ENCODE assay signal across 23 cellular contexts in genomic region chr10:19891429-19891828, GRCh38.
A peak's percentile ranks its signal among the peaks of the same experiment; 100 is the strongest.
DNase-seq lines count a peak whose midpoint lies in the region; ATAC-seq and TF ChIP-seq lines count a peak whose summit lies in the region.
"Had no signal": no experiment of that assay in that cellular context is flagged by ENCODE, and none has a peak within 500 bp of the region (broad histone marks: within the 10 kb centered on the region; RNA-seq: fewer than 3 reads in every experiment).

No MANE protein-coding gene starts in this region.

- no peak overlapping the region for H2AFZ ChIP-seq in neural cell (ENCODE audit: low read depth, low read length)

- ATAC-seq in Right ventricle myocardium superior (ENCODE audit: poor library complexity): peak; percentile 67
- no peak for ATAC-seq in stimulated activated naive B cell treated with anti-CD40 and anti-IgM and Interleukin-4, amounts not matched to agents 10 μg/mL and 1 μg/mL and 100 μg/mL, for 72 hours (replicated peaks)

- H3K4me1 ChIP-seq in right atrium auricular region (peaks cover 0 to 15% of the 10 kb centered on the region in 2 donors), HUES48 (ENCODE audit: control insufficient read depth, insufficient read depth, low read length) (peaks cover 18% of the 10 kb centered on the region), left ventricle myocardium inferior (peaks cover 28% of the 10 kb centered on the region)

- H3K36me3 ChIP-seq in right atrium auricular region (no peaks in the 10 kb centered on the region), HUES48 (ENCODE audit: control insufficient read depth, insufficient read depth, low read length) (no peaks in the 10 kb centered on the region), left ventricle myocardium inferior (no peaks in the 10 kb centered on the region), neural cell (ENCODE audit: insufficient read depth, low read length) (no peaks in the 10 kb centered on the region)

- no peak for DNase-seq in Right ventricle myocardium superior
- DNase-seq in right atrium auricular region (ENCODE audit: low spot score): no peak
- no peak for DNase-seq in left ventricle myocardium inferior
- DNase-seq in NCI-H2171 treated with DMSO at 0.1 percent for 48 hours (lab: John Stamatoyannopoulos, UW): no peak
- DNase-seq in A172 (ENCODE audit: low spot score): no peak
- DNase-seq in stimulated activated naive B cell treated with anti-CD40 and anti-IgM and Interleukin-4, amounts not matched to agents 10 μg/mL and 1 μg/mL and 100 μg/mL, for 72 hours: no peak
- DNase-seq: ACHN; CD4-positive, CD25-positive, alpha-beta regulatory T cell; DMS153; KBM-7; MV-4-11; NCI-H1105; NCI-H1436 treated with DMSO at 0.1 percent for 48 hours; NCI-H1930; NCI-H2107; NCI-H446 treated with DMSO at 0.1 percent for 48 hours; NCI-H526; RPMI8226; SHP77 treated with DMSO at 0.1 percent for 48 hours; SK-N-SH had no signal

- intact Hi-C loops in Right ventricle myocardium superior (cut with DNase I) (no loop called here), left ventricle myocardium inferior (cut with micrococcal nuclease) (no loop called here)

- no peaks in the 10 kb centered on the region for H3K4me1 Mint-ChIP-seq in stimulated activated naive B cell treated with anti-CD40 and anti-IgM and Interleukin-4, amounts not matched to agents 10 μg/mL and 1 μg/mL and 100 μg/mL, for 72 hours
- H3K4me1 Mint-ChIP-seq: CD4-positive, CD25-positive, alpha-beta regulatory T cell had no signal

- no peak overlapping the region for H3K9ac ChIP-seq in HUES48 (ENCODE audit: low read depth, low read length)
- no peak overlapping the region for H3K9ac ChIP-seq in neural cell (ENCODE audit: low read length)
- H3K9ac ChIP-seq: SK-N-SH had no signal

- H3K9me2 ChIP-seq in neural cell (ENCODE audit: insufficient read depth, low read length): no peaks in the 10 kb centered on the region
- H3K9me2 ChIP-seq: SK-N-SH had no signal

- H3K79me2 ChIP-seq in neural cell (replicated peaks; ENCODE audit: insufficient read depth, low read length): peaks cover 3% of the 10 kb centered on the region

- TF ChIP-seq EP300 in neural cell (conservative IDR thresholded peaks at IDR 0.05; ENCODE audit: poor library complexity, severe bottlenecking): no peak

- H3K4me3 Mint-ChIP-seq in stimulated activated naive B cell treated with anti-CD40 and anti-IgM and Interleukin-4, amounts not matched to agents 10 μg/mL and 1 μg/mL and 100 μg/mL, for 72 hours: no peak overlapping the region
- H3K4me3 Mint-ChIP-seq: CD4-positive, CD25-positive, alpha-beta regulatory T cell had no signal

- H3K27ac Mint-ChIP-seq in stimulated activated naive B cell treated with anti-CD40 and anti-IgM and Interleukin-4, amounts not matched to agents 10 μg/mL and 1 μg/mL and 100 μg/mL, for 72 hours: no peak overlapping the region
- H3K27ac Mint-ChIP-seq: CD4-positive, CD25-positive, alpha-beta regulatory T cell had no signal

- TF ChIP-seq CTCF in right atrium auricular region (IDR thresholded peaks at IDR 0.05) (no peak), left ventricle myocardium inferior (IDR thresholded peaks at IDR 0.05; ENCODE audit: borderline replicate concordance) (no peak), neural cell (IDR thresholded peaks at IDR 0.05; ENCODE audit: poor library complexity, severe bottlenecking) (no peak)

- H3K9me3 ChIP-seq in right atrium auricular region (no peaks in the 10 kb centered on the region), HUES48 (ENCODE audit: control insufficient read depth, insufficient read depth, low read length) (no peaks in the 10 kb centered on the region), left ventricle myocardium inferior (replicated peaks) (no peaks in the 10 kb centered on the region), neural cell (ENCODE audit: low read length) (no peaks in the 10 kb centered on the region)
- H3K9me3 ChIP-seq: SK-N-SH had no signal

- H3K4me3 ChIP-seq in right atrium auricular region (no peak overlapping the region), HUES48 (ENCODE audit: low read depth, low read length) (no peak overlapping the region), left ventricle myocardium inferior (peak overlapping the region; percentile 9), neural cell (ENCODE audit: low read length) (peak overlapping the region; percentile 5)

- no peaks in the 10 kb centered on the region for H3F3A ChIP-seq in neural cell (ENCODE audit: insufficient read depth, low read length, poor library complexity, severe bottlenecking)

- H3K36me3 Mint-ChIP-seq in stimulated activated naive B cell treated with anti-CD40 and anti-IgM and Interleukin-4, amounts not matched to agents 10 μg/mL and 1 μg/mL and 100 μg/mL, for 72 hours: no peaks in the 10 kb centered on the region
- H3K36me3 Mint-ChIP-seq: CD4-positive, CD25-positive, alpha-beta regulatory T cell had no signal

- H3K27me3 Mint-ChIP-seq in stimulated activated naive B cell treated with anti-CD40 and anti-IgM and Interleukin-4, amounts not matched to agents 10 μg/mL and 1 μg/mL and 100 μg/mL, for 72 hours: no peaks in the 10 kb centered on the region
- H3K27me3 Mint-ChIP-seq: CD4-positive, CD25-positive, alpha-beta regulatory T cell had no signal

- H3K27ac ChIP-seq in right atrium auricular region (no peak overlapping the region), HUES48 (ENCODE audit: low read depth, low read length) (peak overlapping the region; percentile 5), left ventricle myocardium inferior (replicated peaks) (peak overlapping the region; percentile 43), neural cell (ENCODE audit: low read length) (no peak overlapping the region)
- H3K27ac ChIP-seq: 22Rv1 had no signal

- H4K20me1 ChIP-seq in neural cell (ENCODE audit: insufficient read depth): no peaks in the 10 kb centered on the region

- peaks cover 0 to 3% of the 10 kb centered on the region in 2 donors for H3K9me3 Mint-ChIP-seq in stimulated activated naive B cell treated with anti-CD40 and anti-IgM and Interleukin-4, amounts not matched to agents 10 μg/mL and 1 μg/mL and 100 μg/mL, for 72 hours

- TF ChIP-seq RAD21 in neural cell (conservative IDR thresholded peaks at IDR 0.05): no peak

- H3K27me3 ChIP-seq in right atrium auricular region (no peaks in the 10 kb centered on the region), HUES48 (ENCODE audit: control insufficient read depth, insufficient read depth, low read length) (no peaks in the 10 kb centered on the region), left ventricle myocardium inferior (ENCODE audit: low read depth) (no peaks in the 10 kb centered on the region), neural cell (ENCODE audit: insufficient read depth, low read depth, low read length) (no peaks in the 10 kb centered on the region)

- H3K4me2 ChIP-seq in neural cell (ENCODE audit: low read length): no peak overlapping the region
- H3K4me2 ChIP-seq: SK-N-SH had no signal

TF ChIP-seq in neural cell, 6 proteins besides CTCF, POLR2A, EP300 and RAD21:
- TF ChIP-seq POLR2AphosphoS5 (IDR thresholded peaks at IDR 0.05): no peak
- TF ChIP-seq, protein P1, sequence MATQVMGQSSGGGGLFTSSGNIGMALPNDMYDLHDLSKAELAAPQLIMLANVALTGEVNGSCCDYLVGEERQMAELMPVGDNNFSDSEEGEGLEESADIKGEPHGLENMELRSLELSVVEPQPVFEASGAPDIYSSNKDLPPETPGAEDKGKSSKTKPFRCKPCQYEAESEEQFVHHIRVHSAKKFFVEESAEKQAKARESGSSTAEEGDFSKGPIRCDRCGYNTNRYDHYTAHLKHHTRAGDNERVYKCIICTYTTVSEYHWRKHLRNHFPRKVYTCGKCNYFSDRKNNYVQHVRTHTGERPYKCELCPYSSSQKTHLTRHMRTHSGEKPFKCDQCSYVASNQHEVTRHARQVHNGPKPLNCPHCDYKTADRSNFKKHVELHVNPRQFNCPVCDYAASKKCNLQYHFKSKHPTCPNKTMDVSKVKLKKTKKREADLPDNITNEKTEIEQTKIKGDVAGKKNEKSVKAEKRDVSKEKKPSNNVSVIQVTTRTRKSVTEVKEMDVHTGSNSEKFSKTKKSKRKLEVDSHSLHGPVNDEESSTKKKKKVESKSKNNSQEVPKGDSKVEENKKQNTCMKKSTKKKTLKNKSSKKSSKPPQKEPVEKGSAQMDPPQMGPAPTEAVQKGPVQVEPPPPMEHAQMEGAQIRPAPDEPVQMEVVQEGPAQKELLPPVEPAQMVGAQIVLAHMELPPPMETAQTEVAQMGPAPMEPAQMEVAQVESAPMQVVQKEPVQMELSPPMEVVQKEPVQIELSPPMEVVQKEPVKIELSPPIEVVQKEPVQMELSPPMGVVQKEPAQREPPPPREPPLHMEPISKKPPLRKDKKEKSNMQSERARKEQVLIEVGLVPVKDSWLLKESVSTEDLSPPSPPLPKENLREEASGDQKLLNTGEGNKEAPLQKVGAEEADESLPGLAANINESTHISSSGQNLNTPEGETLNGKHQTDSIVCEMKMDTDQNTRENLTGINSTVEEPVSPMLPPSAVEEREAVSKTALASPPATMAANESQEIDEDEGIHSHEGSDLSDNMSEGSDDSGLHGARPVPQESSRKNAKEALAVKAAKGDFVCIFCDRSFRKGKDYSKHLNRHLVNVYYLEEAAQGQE (IDR thresholded peaks at IDR 0.05; ENCODE audit: borderline replicate concordance): no peak
- no peak for TF ChIP-seq SMC3 (conservative IDR thresholded peaks at IDR 0.05; ENCODE audit: poor library complexity)
- no peak for TF ChIP-seq MXI1 (conservative IDR thresholded peaks at IDR 0.05; ENCODE audit: poor library complexity, severe bottlenecking)

Comparison
In these comparisons a context has a peak if more than half of its experiments do, and no peak if none do; other contexts are left out.
1. H3K27ac ChIP-seq: peak in HUES48 (single experiment) and left ventricle myocardium inferior (single experiment); none in right atrium auricular region (0 of 2) and neural cell (single experiment).
2. H3K4me3 ChIP-seq: peak in left ventricle myocardium inferior (single experiment) and neural cell (single experiment); none in right atrium auricular region (0 of 2) and HUES48 (single experiment).